8 cellular contexts compared by ENCODE assay signal in genomic region chr11:65430406-65431217, GRCh38. TPM values are rescaled to one million over a fixed set of nuclear protein-coding genes. Genes with fewer than 3 reads are reported as not detected.
DNase-seq lines count a peak whose midpoint lies in the region; ATAC-seq and TF ChIP-seq lines count a peak whose summit lies in the region.

No MANE protein-coding gene starts in this region.

- H3K36me3 ChIP-seq in KMS-11 (ENCODE audit: insufficient read depth), result no peaks in the 10 kb centered on the region
- H3K36me3 ChIP-seq in breast epithelium, result no peaks in the 10 kb centered on the region
- H3K36me3 ChIP-seq in muscle layer of colon (ENCODE audit: insufficient read depth, low read length), result peaks cover 62% of the 10 kb centered on the region

- no peaks in the 10 kb centered on the region for H3K9me3 ChIP-seq in breast epithelium
- H3K9me3 ChIP-seq in muscle layer of colon (ENCODE audit: low read length), result no peaks in the 10 kb centered on the region

- H3K27ac ChIP-seq in KMS-11 (peak overlapping the region; percentile 100; the same call in 1 of the 2 replicates), breast epithelium (peak overlapping the region; percentile 70 to 100), muscle layer of colon (ENCODE audit: low read depth, low read length) (peak overlapping the region; percentile 81)

- H3K9ac ChIP-seq in KMS-11, result peak overlapping the region; percentile 99; the same call in 1 of the 2 replicates
- H3K9ac ChIP-seq in muscle layer of colon (ENCODE audit: low read length), result peak overlapping the region; percentile 18

- peak overlapping the region; percentile 51 for H3K4me2 ChIP-seq in KMS-11

- no peak for TF ChIP-seq POLR2A in breast epithelium (IDR thresholded peaks at IDR 0.05)

- ATAC-seq in HG03442 (IDR thresholded peaks at IDR 0.05; ENCODE audit: unreplicated experiment) (no peak), HG02970 (IDR thresholded peaks at IDR 0.05; ENCODE audit: low FRiP score, unreplicated experiment) (no peak), GM21576 (IDR thresholded peaks at IDR 0.05; ENCODE audit: unreplicated experiment) (no peak)

- intact Hi-C loops in breast epithelium (cut with DNase I; ENCODE audit: low total_unique reads), result no loop called here

- no peak for TF ChIP-seq CTCF in AG10803 (conservative IDR thresholded peaks at IDR 0.05; ENCODE audit: low read length)
- TF ChIP-seq CTCF in KMS-11 (conservative IDR thresholded peaks at IDR 0.05; ENCODE audit: low read depth, low read length), result no peak
- TF ChIP-seq CTCF in breast epithelium (IDR thresholded peaks at IDR 0.05), result peak in 1 of 3 donors; percentile 9

- no peak overlapping the region for H2AFZ ChIP-seq in KMS-11 (ENCODE audit: low read depth)

- H4K20me1 ChIP-seq in KMS-11 (ENCODE audit: insufficient read depth), result peaks cover 14% of the 10 kb centered on the region

- peaks cover 92% of the 10 kb centered on the region for H3K79me2 ChIP-seq in KMS-11 (ENCODE audit: insufficient read depth, low read depth)

- peaks cover 94% of the 10 kb centered on the region for H3K4me1 ChIP-seq in KMS-11 (ENCODE audit: low read depth, poor library complexity, severe bottlenecking)
- peaks cover 0 to 4% of the 10 kb centered on the region in 2 donors for H3K4me1 ChIP-seq in breast epithelium
- peaks cover 88% of the 10 kb centered on the region for H3K4me1 ChIP-seq in muscle layer of colon (ENCODE audit: insufficient read depth, low read length)

- DNase-seq in AG10803 (ENCODE audit: low read depth) (peak; percentile 75), breast epithelium (ENCODE audit: low spot score in 2 of 2) (peak; percentile 14 to 15), putamen (ENCODE audit: low spot score) (no peak)

- no peaks in the 10 kb centered on the region for H3K27me3 ChIP-seq in KMS-11 (ENCODE audit: insufficient read depth, low read depth)
- no peaks in the 10 kb centered on the region for H3K27me3 ChIP-seq in breast epithelium
- H3K27me3 ChIP-seq in muscle layer of colon (ENCODE audit: control insufficient read depth in 1 of 2, insufficient read depth in 2 of 2, low read length in 2 of 2), result no peaks in the 10 kb centered on the region

- H3K4me3 ChIP-seq in AG10803 (ENCODE audit: low read length) (peak overlapping the region; percentile 99), KMS-11 (IDR thresholded peaks at IDR 0.05; ENCODE audit: insufficient read depth, low read depth, low read length) (no peak overlapping the region), breast epithelium (peak overlapping the region; percentile 31 to 95 (median 93)), muscle layer of colon (ENCODE audit: low read depth in 1 of 2, low read length in 2 of 2) (peak overlapping the region; percentile 25 to 95)

RNA-seq across cellular contexts. Expression of gene NEAT1, which starts 8.0 kb away (rescaled TPM):
- total RNA-seq in breast epithelium, result 100 to 1,000 TPM; 323 to 391 (median 351) TPM

RNA-seq across cellular contexts. Expression of gene FRMD8, which starts 44.2 kb away (rescaled TPM):
- total RNA-seq in breast epithelium, result 10 to 100 TPM; 22.9 to 57.0 (median 49.0) TPM

RNA-seq across cellular contexts. Expression of gene SLC25A45, which starts 48.2 kb away (rescaled TPM):
- 1 to 10 TPM; 5.4 to 9.1 (median 6.6) TPM for total RNA-seq in breast epithelium
